8 cellular contexts compared by ENCODE assay signal in the genomic region with DNA sequence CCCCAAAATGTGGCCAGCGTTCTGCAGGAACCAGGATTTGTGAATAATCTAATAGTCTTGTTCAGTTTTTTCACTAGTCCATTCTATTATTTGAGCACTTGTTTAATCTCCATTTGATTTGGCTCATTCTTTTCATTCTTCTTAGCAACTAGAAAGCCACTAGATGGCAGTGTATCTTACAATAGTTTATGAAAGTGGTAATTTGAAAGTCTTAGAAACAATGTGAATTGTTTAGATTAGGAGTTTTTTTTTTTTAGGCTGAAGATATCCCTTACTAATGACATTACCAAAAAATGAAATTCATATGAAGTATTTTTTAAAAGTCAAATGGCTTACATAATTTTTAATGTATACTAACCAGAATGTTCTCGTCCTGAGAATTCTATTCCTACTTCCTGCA. TPM values are rescaled to one million over a fixed set of nuclear protein-coding genes. Genes with fewer than 3 reads are reported as not detected.
DNase-seq lines count a peak whose midpoint lies in the region; ATAC-seq and TF ChIP-seq lines count a peak whose summit lies in the region.

No MANE protein-coding gene starts in this region.

- peaks cover 10% of the 10 kb centered on the region for H3K4me1 Mint-ChIP-seq in activated T-helper 17 cell treated with anti-CD3 and anti-CD28 coated beads, Interleukin-2, amount 50 U/mL, for 72 hours
- H3K4me1 Mint-ChIP-seq in endothelial cell (ENCODE audit: unreplicated experiment): no peaks in the 10 kb centered on the region

- H3K27ac Mint-ChIP-seq in activated T-helper 17 cell treated with anti-CD3 and anti-CD28 coated beads, Interleukin-2, amount 50 U/mL, for 72 hours: no peak overlapping the region
- H3K27ac Mint-ChIP-seq in endothelial cell (ENCODE audit: unreplicated experiment): no peak overlapping the region

- peak; percentile 29 for ATAC-seq in activated T-helper 17 cell treated with anti-CD3 and anti-CD28 coated beads, Interleukin-2, amount 50 U/mL, for 72 hours (replicated peaks)
- ATAC-seq in left lobe of liver: peak; percentile 65
- ATAC-seq in GM19351 (IDR thresholded peaks at IDR 0.05; ENCODE audit: unreplicated experiment): no peak
- ATAC-seq in GM18873 (IDR thresholded peaks at IDR 0.05; ENCODE audit: low FRiP score, unreplicated experiment): no peak

- H3K4me3 Mint-ChIP-seq in activated T-helper 17 cell treated with anti-CD3 and anti-CD28 coated beads, Interleukin-2, amount 50 U/mL, for 72 hours: no peak overlapping the region
- H3K4me3 Mint-ChIP-seq in endothelial cell (ENCODE audit: unreplicated experiment): no peak overlapping the region

- DNase-seq in BE2C: no peak
- DNase-seq in HL-60 (ENCODE audit: low read depth in 1 of 2, low spot score in 1 of 2): no peak
- DNase-seq in left lobe of liver (ENCODE audit: low spot score): no peak
- DNase-seq in endothelial cell (ENCODE audit: low spot score): no peak
- DNase-seq in activated naive CD4-positive, alpha-beta T cell treated with Interleukin-2 at 50 U/mL for 16 hours: no peak

- no peaks in the 10 kb centered on the region for H3K27me3 Mint-ChIP-seq in activated T-helper 17 cell treated with anti-CD3 and anti-CD28 coated beads, Interleukin-2, amount 50 U/mL, for 72 hours
- H3K27me3 Mint-ChIP-seq in endothelial cell (ENCODE audit: unreplicated experiment): no peaks in the 10 kb centered on the region

- no peaks in the 10 kb centered on the region for H3K9me3 ChIP-seq in BE2C

- H3K27me3 ChIP-seq in BE2C (no peaks in the 10 kb centered on the region), HL-60 (ENCODE audit: insufficient read depth, poor library complexity, severe bottlenecking) (no peaks in the 10 kb centered on the region)

- no peak overlapping the region for H3K27ac ChIP-seq in HL-60 (replicated peaks)

- H3K36me3 Mint-ChIP-seq in activated T-helper 17 cell treated with anti-CD3 and anti-CD28 coated beads, Interleukin-2, amount 50 U/mL, for 72 hours (ENCODE audit: low read depth): peaks cover 20% of the 10 kb centered on the region
- no peaks in the 10 kb centered on the region for H3K36me3 Mint-ChIP-seq in endothelial cell (ENCODE audit: low read depth, unreplicated experiment)

- TF ChIP-seq CTCF in BE2C (IDR thresholded peaks at IDR 0.05; ENCODE audit: low read depth, low read length) (peak; percentile 57), HL-60 (IDR thresholded peaks at IDR 0.05; ENCODE audit: insufficient read depth, low read length) (peak; percentile 32), endothelial cell (IDR thresholded peaks at IDR 0.05; ENCODE audit: unreplicated experiment) (no peak)

- no peaks in the 10 kb centered on the region for H3K4me1 ChIP-seq in BE2C

- H3K4me3 ChIP-seq in BE2C (ENCODE audit: low read depth, low read length) (no peak overlapping the region), HL-60 (replicated peaks; ENCODE audit: insufficient read depth, low read length) (no peak overlapping the region)

- H3K36me3 ChIP-seq in BE2C: peaks cover 4% of the 10 kb centered on the region

- H3K9me3 Mint-ChIP-seq in activated T-helper 17 cell treated with anti-CD3 and anti-CD28 coated beads, Interleukin-2, amount 50 U/mL, for 72 hours: no peaks in the 10 kb centered on the region
- H3K9me3 Mint-ChIP-seq in endothelial cell (ENCODE audit: unreplicated experiment): no peaks in the 10 kb centered on the region

RNA-seq across cellular contexts. Expression of a gene that starts 6.7 kb away (rescaled TPM):
- polyA plus RNA-seq in BE2C (2012; ENCODE audit: insufficient read depth, insufficient read length, low read depth): 10.5 TPM
- 10 to 100 TPM; 18.1 to 21.8 TPM for total RNA-seq in activated T-helper 17 cell treated with anti-CD3 and anti-CD28 coated beads, Interleukin-2, amount 50 U/mL, for 72 hours
- total RNA-seq in left lobe of liver (15.6 TPM), endothelial cell (ENCODE audit: unreplicated experiment) (7.1 TPM)

RNA-seq across cellular contexts. Expression of a gene that starts 6.7 kb away (rescaled TPM):
- polyA plus RNA-seq in BE2C (2012; ENCODE audit: insufficient read depth, insufficient read length, low read depth): 0.76 TPM
- 10 to 100 TPM in 1 of 2 donors, 1 to 10 TPM in 1; 9.7 to 11.4 TPM for total RNA-seq in activated T-helper 17 cell treated with anti-CD3 and anti-CD28 coated beads, Interleukin-2, amount 50 U/mL, for 72 hours
- total RNA-seq in left lobe of liver (1.7 TPM), endothelial cell (ENCODE audit: unreplicated experiment) (2.4 TPM)

RNA-seq across cellular contexts. Expression of a gene that starts 35.8 kb away (rescaled TPM):
- 1.2 TPM for polyA plus RNA-seq in BE2C (2012; ENCODE audit: insufficient read depth, insufficient read length, low read depth)
- 10 to 100 TPM; 13.3 to 15.1 TPM for total RNA-seq in activated T-helper 17 cell treated with anti-CD3 and anti-CD28 coated beads, Interleukin-2, amount 50 U/mL, for 72 hours
- total RNA-seq in left lobe of liver (70.8 TPM), endothelial cell (ENCODE audit: unreplicated experiment) (10.3 TPM)

RNA-seq across cellular contexts. Expression of a gene that starts 58.0 kb away (rescaled TPM):
- polyA plus RNA-seq in BE2C (2012; ENCODE audit: insufficient read depth, insufficient read length, low read depth): 43.0 TPM
- total RNA-seq in activated T-helper 17 cell treated with anti-CD3 and anti-CD28 coated beads, Interleukin-2, amount 50 U/mL, for 72 hours: 10 to 100 TPM; 28.7 to 42.8 TPM
- total RNA-seq in left lobe of liver (13.1 TPM), endothelial cell (ENCODE audit: unreplicated experiment) (32.2 TPM)

Comparison
In these comparisons a context has a peak if more than half of its experiments do, and no peak if none do; other contexts are left out.
1. ATAC-seq: peak in activated T-helper 17 cell treated with anti-CD3 and anti-CD28 coated beads, Interleukin-2, amount 50 U/mL, for 72 hours (single experiment) and left lobe of liver (single experiment); none in GM19351 (single experiment) and GM18873 (single experiment).